1 cellular context compared by ENCODE assay signal in the genomic region with DNA sequence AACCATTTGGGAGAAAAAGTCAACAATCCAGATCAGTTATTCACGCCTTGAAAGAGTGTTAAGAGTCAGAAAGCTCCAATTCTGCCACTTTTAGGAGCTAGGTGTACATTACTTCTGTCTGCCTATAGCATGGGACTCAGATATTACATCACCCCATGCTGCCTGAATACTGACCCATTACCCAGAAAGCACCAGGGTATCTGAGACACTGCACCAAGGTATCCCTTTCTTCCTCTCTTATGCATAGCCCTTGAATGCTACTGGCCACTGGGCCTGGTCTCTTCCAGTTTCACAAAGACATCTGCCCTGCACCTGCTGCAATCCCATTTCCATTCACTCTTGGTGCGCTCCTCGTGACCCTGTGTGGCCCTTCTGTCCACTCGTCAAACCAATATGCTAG.
TF ChIP-seq lines count a peak whose summit lies in the region.

No MANE protein-coding gene starts in this region.

TF ChIP-seq in endothelial cell of umbilical vein, 7 proteins besides CTCF, POLR2A, EP300 and RAD21 (continued from another document):
- TF ChIP-seq GATA2 (IDR thresholded peaks at IDR 0.05; ENCODE audit: insufficient read depth, insufficient read length, low read depth, low read length), result no peak
- TF ChIP-seq, protein P1, sequence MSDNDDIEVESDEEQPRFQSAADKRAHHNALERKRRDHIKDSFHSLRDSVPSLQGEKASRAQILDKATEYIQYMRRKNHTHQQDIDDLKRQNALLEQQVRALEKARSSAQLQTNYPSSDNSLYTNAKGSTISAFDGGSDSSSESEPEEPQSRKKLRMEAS (IDR thresholded peaks at IDR 0.05; ENCODE audit: insufficient read depth, insufficient read length), result no peak
